Comparison of ENCODE assay signal across 1 cellular context in the genomic region with DNA sequence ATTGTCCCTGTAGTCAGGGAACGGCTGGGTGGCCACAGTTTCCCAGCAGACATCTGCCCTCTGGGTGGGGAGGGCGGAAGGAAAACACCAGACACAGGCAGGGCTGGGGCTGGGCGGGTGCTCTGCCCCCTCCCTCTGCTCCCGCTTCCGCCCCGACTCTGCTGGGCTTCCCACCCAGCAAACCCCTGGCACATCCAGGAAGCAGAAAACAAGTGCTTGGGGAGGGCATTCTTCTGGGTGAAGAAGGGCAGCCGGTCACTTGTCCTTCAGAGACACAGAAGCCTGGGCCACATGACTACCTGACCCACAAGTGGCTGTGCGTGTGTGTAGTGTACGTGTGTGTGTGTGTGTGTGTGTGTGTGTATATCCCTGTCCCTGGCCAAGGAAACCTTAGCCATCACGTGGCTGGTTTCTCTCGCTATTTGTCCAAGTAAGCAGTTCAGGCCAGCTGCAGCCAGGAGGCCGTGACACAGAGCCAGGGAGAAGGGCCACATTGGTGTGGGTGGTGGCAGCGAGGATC.
TF ChIP-seq lines count a peak whose summit lies in the region.

No MANE protein-coding gene starts in this region.

TF ChIP-seq in WTC11, 78 proteins besides CTCF, POLR2A, EP300 and RAD21 (continued from another document):
- TF ChIP-seq, protein P1, sequence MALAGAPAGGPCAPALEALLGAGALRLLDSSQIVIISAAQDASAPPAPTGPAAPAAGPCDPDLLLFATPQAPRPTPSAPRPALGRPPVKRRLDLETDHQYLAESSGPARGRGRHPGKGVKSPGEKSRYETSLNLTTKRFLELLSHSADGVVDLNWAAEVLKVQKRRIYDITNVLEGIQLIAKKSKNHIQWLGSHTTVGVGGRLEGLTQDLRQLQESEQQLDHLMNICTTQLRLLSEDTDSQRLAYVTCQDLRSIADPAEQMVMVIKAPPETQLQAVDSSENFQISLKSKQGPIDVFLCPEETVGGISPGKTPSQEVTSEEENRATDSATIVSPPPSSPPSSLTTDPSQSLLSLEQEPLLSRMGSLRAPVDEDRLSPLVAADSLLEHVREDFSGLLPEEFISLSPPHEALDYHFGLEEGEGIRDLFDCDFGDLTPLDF (CRISPR knock-in tag; IDR thresholded peaks at IDR 0.05): no peak
- no peak for TF ChIP-seq SP1 (CRISPR knock-in tag; conservative IDR thresholded peaks at IDR 0.05)
- TF ChIP-seq RORB (CRISPR knock-in tag; IDR thresholded peaks at IDR 0.05): no peak
- TF ChIP-seq, protein P2, sequence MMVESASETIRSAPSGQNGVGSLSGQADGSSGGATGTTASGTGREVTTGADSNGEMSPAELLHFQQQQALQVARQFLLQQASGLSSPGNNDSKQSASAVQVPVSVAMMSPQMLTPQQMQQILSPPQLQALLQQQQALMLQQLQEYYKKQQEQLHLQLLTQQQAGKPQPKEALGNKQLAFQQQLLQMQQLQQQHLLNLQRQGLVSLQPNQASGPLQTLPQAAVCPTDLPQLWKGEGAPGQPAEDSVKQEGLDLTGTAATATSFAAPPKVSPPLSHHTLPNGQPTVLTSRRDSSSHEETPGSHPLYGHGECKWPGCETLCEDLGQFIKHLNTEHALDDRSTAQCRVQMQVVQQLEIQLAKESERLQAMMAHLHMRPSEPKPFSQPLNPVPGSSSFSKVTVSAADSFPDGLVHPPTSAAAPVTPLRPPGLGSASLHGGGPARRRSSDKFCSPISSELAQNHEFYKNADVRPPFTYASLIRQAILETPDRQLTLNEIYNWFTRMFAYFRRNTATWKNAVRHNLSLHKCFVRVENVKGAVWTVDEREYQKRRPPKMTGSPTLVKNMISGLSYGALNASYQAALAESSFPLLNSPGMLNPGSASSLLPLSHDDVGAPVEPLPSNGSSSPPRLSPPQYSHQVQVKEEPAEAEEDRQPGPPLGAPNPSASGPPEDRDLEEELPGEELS (CRISPR knock-in tag; IDR thresholded peaks at IDR 0.05): no peak
- TF ChIP-seq, protein P3, sequence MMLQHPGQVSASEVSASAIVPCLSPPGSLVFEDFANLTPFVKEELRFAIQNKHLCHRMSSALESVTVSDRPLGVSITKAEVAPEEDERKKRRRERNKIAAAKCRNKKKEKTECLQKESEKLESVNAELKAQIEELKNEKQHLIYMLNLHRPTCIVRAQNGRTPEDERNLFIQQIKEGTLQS (CRISPR knock-in tag; conservative IDR thresholded peaks at IDR 0.05): no peak
- no peak for TF ChIP-seq FOXK1 (CRISPR knock-in tag; IDR thresholded peaks at IDR 0.05)
- no peak for TF ChIP-seq NFYB (CRISPR knock-in tag; conservative IDR thresholded peaks at IDR 0.05; ENCODE audit: low read depth)
- no peak for TF ChIP-seq PRRX2 (CRISPR knock-in tag; IDR thresholded peaks at IDR 0.05)
- TF ChIP-seq EMX1 (CRISPR knock-in tag; IDR thresholded peaks at IDR 0.05): no peak
TF ChIP-seq in WTC11: peak in this region for 0.
